Comparison of ENCODE assay signal across 16 cellular contexts in the genomic region with DNA sequence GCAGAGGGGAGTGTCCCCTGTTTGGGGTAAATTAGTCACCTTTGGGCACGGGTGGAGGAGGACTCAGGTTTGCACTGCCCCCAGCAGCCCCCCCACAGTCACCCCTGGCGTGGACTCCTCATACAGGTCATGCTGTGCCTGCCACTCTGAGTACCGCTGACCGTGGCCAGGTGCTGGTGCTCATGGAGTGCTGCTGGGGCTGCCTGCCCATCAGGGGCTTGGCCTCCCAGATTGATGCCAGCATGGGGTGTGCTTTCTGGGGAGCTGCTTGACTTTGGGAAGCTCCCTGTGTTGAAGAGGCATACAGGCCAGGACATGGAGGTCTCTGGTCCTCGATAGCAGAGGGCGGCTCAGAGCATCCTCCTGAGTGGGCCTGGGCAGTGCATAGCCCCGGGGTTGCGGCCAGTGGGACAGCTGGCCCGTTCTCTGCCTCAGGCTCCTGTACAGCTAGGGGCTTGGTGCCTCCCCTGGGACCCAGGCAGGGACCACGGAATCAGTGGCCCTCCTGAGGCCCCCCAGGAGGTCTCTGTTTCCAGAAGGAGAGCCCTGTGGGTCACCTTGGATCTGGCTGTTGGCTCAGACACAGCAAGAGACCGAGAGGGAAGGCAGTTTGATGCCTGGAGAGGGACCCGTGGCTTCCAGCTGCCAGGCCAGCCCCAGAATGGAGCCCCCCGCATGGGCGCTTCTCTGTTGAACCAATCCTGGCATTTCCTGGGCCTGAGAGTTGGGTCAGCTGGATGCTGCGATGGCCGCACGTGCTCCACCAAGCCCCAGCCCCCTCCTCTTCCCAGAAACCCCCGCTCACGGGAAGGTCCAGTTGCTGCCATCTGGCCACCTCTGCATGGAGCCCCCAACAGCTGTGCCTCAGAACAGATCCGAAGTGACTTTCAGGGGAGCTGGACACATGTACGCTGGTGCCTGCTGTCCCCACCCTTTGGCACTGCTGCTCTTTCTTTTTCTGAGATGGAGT. TPM values are rescaled to one million over a fixed set of nuclear protein-coding genes. Genes with fewer than 3 reads are reported as not detected.
DNase-seq lines count a peak whose midpoint lies in the region; ATAC-seq, FAIRE-seq and TF ChIP-seq lines count a peak whose summit lies in the region.
"Had no signal": no experiment of that assay in that cellular context is flagged by ENCODE, and none has a peak within 500 bp of the region (broad histone marks: within the 10 kb centered on the region; RNA-seq: fewer than 3 reads in every experiment).

No MANE protein-coding gene starts in this region.

- no peak overlapping the region for H3K14ac ChIP-seq in H1 (ENCODE audit: insufficient read length)

- H3K9me3 Mint-ChIP-seq in activated T-helper 17 cell treated with anti-CD3 and anti-CD28 coated beads, Interleukin-2, amount 50 U/mL, for 72 hours = no peaks in the 10 kb centered on the region
- H3K9me3 Mint-ChIP-seq: IgD-negative memory B cell had no signal

- H2BK5ac ChIP-seq in H1 (ENCODE audit: low read depth, low read length) = no peak overlapping the region

- DNase-seq in Right ventricle myocardium inferior (ENCODE audit: missing footprints) = peak; percentile 22
- DNase-seq in cardiac septum (ENCODE audit: low spot score) = no peak
- DNase-seq in H1 (ENCODE audit: low read depth in 1 of 2, low spot score in 2 of 2) = no peak
- peak in 4 of 6 donors; percentile 6 to 78 (median 22) for DNase-seq in pancreas
- no peak for DNase-seq in GM23248
- DNase-seq: COR-L47, DMS153, EL, NCI-H1417 treated with DMSO at 0.1 percent for 48 hours, NCI-H2081 treated with DMSO at 0.1 percent for 48 hours, NCI-H524 had no signal

- TF ChIP-seq RAD21 in H1 (IDR thresholded peaks at IDR 0.05 in 1 of 2, conservative IDR thresholded peaks at IDR 0.05 in 1 of 2; ENCODE audit: low read depth in 2 of 2, low read length in 2 of 2) = no peak

- CTCF ChIA-PET in H1 (lab: Charles Lee; ENCODE audit: partially characterized antibody) = interaction anchor here (0.6 to 9.0 kb wide), 11 partner anchors 6 to 263 kb away, joined by 3 to 55 read pairs (median 4); a partner anchor contains a TSS

- H3K27me3 ChIP-seq in H1 (replicated peaks in 1 of 4; ENCODE audit: control insufficient read depth in 3 of 4, extremely low read depth in 1 of 4, insufficient read depth in 3 of 4, low read length in 3 of 4) (no peaks in the 10 kb centered on the region), pancreas (no peaks in the 10 kb centered on the region), GM23248 (replicated peaks; ENCODE audit: insufficient read depth) (no peaks in the 10 kb centered on the region)

- no peak overlapping the region; the same call in 1 of the 2 replicates for H4K8ac ChIP-seq in H1 (ENCODE audit: extremely low read depth, insufficient read depth, low read length)

- H3F3A ChIP-seq in GM23248 (ENCODE audit: insufficient read depth) = no peaks in the 10 kb centered on the region

- H3K27ac ChIP-seq in H1 (ENCODE audit: low read depth, low read length) (no peak overlapping the region), pancreas (no peak overlapping the region), GM23248 (no peak overlapping the region)

- no peak overlapping the region for H2BK20ac ChIP-seq in H1 (ENCODE audit: low read length)

- H3K4me2 ChIP-seq in H1 (ENCODE audit: insufficient read depth in 1 of 2, low read depth in 2 of 2, low read length in 2 of 2) (no peak overlapping the region), GM23248 (ENCODE audit: unreplicated experiment) (no peak overlapping the region)

- H3K36me3 Mint-ChIP-seq in activated T-helper 17 cell treated with anti-CD3 and anti-CD28 coated beads, Interleukin-2, amount 50 U/mL, for 72 hours (ENCODE audit: low read depth) = peaks cover 7% of the 10 kb centered on the region
- H3K36me3 Mint-ChIP-seq: IgD-negative memory B cell had no signal

- peaks cover 0 to 5% of the 10 kb centered on the region in 2 experiments for H4K20me1 ChIP-seq in H1 (replicated peaks in 1 of 2; ENCODE audit: control insufficient read depth in 1 of 2, insufficient read depth in 2 of 2, low read length in 2 of 2)
- H4K20me1 ChIP-seq in GM23248 (ENCODE audit: insufficient read depth) = no peaks in the 10 kb centered on the region

- H3K4me1 ChIP-seq in H1 (replicated peaks in 1 of 4; ENCODE audit: control insufficient read depth in 3 of 4, insufficient read depth in 4 of 4, low read length in 3 of 4) (peaks cover 2 to 11% (median 7%) of the 10 kb centered on the region in 4 experiments; a peak in 5 of 7 replicates), pancreas (peaks cover 7 to 8% (median 7%) of the 10 kb centered on the region in 3 donors), GM23248 (ENCODE audit: insufficient read depth) (peaks cover 8% of the 10 kb centered on the region; the same call in 1 of the 2 replicates)

- TF ChIP-seq CTCF in H1 (IDR thresholded peaks at IDR 0.05; ENCODE audit: control extremely low read depth in 1 of 3, insufficient read depth in 1 of 3, low read depth in 1 of 3, low read length in 3 of 3) (no peak), pancreas (IDR thresholded peaks at IDR 0.05) (no peak)

- no peak overlapping the region for H3K4ac ChIP-seq in H1 (replicated peaks; ENCODE audit: insufficient read length, low read depth, low read length)

- H3K9me3 ChIP-seq in H1 (ENCODE audit: insufficient read depth in 2 of 2, low read depth in 1 of 2, low read length in 1 of 2) = no peaks in the 10 kb centered on the region
- no peaks in the 10 kb centered on the region for H3K9me3 ChIP-seq in pancreas
- H3K9me3 ChIP-seq in GM23248 (ENCODE audit: low read depth) = no peaks in the 10 kb centered on the region

- H3K27ac Mint-ChIP-seq in activated T-helper 17 cell treated with anti-CD3 and anti-CD28 coated beads, Interleukin-2, amount 50 U/mL, for 72 hours = no peak overlapping the region
- H3K27ac Mint-ChIP-seq: CD14-positive monocyte, IgD-negative memory B cell had no signal

- H3K18ac ChIP-seq in H1 (ENCODE audit: extremely low read depth, low read length) = no peak overlapping the region

- H2BK12ac ChIP-seq in H1 (ENCODE audit: low read depth, low read length) = no peak overlapping the region

- H3K56ac ChIP-seq in H1 (replicated peaks; ENCODE audit: insufficient read length, low read depth, low read length) = no peak overlapping the region

- H3K4me1 Mint-ChIP-seq in activated T-helper 17 cell treated with anti-CD3 and anti-CD28 coated beads, Interleukin-2, amount 50 U/mL, for 72 hours = no peaks in the 10 kb centered on the region
- H3K4me1 Mint-ChIP-seq: CD14-positive monocyte, IgD-negative memory B cell had no signal

- no peak for TF ChIP-seq POLR2A in H1 (IDR thresholded peaks at IDR 0.05; ENCODE audit: control extremely low read depth in 1 of 2, low read depth in 2 of 2, low read length in 2 of 2)

- H3K9me2 ChIP-seq in GM23248 (ENCODE audit: insufficient read depth) = no peaks in the 10 kb centered on the region

- TF ChIP-seq EP300 in H1 (IDR thresholded peaks at IDR 0.05; ENCODE audit: borderline replicate concordance in 1 of 2, low read depth in 2 of 2, low read length in 2 of 2) = no peak

- no peaks in the 10 kb centered on the region for H3K23me2 ChIP-seq in H1 (ENCODE audit: low read depth, low read length)

- no peak for FAIRE-seq in H1 (lab: Jason Lieb, UNC)
- FAIRE-seq in pancreas (lab: Jason Lieb, UNC) = no peak
- FAIRE-seq: A204.1, H54 had no signal

- ATAC-seq in Right ventricle myocardium inferior (no peak), pancreas (no peak)
- no peak for ATAC-seq in activated T-helper 17 cell treated with anti-CD3 and anti-CD28 coated beads, Interleukin-2, amount 50 U/mL, for 72 hours (replicated peaks)

- WGBS in H1 (ENCODE audit: extremely low coverage in 1 of 2, insufficient coverage in 1 of 2, insufficient read length in 1 of 2, insufficient replicate concordance in 2 of 2, low coverage in 1 of 2, low lambda C conversion rate in 2 of 2, missing lambda C conversion rate in 1 of 2), 2 experiments = 93% methylated on average over 17 of the region's 21 CpGs; no CpG with 5 or more reads in 1 of the 2 experiments
- WGBS in pancreas, 2 donors = 86 to 88% methylated on average over 21 of the region's 21 CpGs
- 88 to 90% methylated on average over 20 to 21 of the region's 21 CpGs for WGBS in GM23248 (ENCODE audit: low coverage in 1 of 2, low lambda C conversion rate in 2 of 2, missing lambda C conversion rate in 2 of 2), 2 experiments

- intact Hi-C loops in Right ventricle myocardium inferior (cut with DNase I) (no loop called here), cardiac septum (cut with DNase I) (no loop called here), pancreas (cut with DNase I) (no loop called here)

- H2BK15ac ChIP-seq in H1 (ENCODE audit: low read length) = no peak overlapping the region

- H4K5ac ChIP-seq in H1 (ENCODE audit: insufficient read length, low read depth, low read length) = no peak overlapping the region

- no peak overlapping the region for H3K23ac ChIP-seq in H1 (ENCODE audit: insufficient read length)

- H3K4me3 ChIP-seq in H1 (ENCODE audit: extremely low read depth in 1 of 4, insufficient read depth in 2 of 4, low read depth in 3 of 4, low read length in 4 of 4) = no peak overlapping the region
- H3K4me3 ChIP-seq in pancreas = no peak overlapping the region
- no peak overlapping the region for H3K4me3 ChIP-seq in GM23248

- no peak overlapping the region for H2AFZ ChIP-seq in H1 (ENCODE audit: low read length)
- no peak overlapping the region for H2AFZ ChIP-seq in GM23248

- H3K9ac ChIP-seq in H1 (replicated peaks in 1 of 4; ENCODE audit: extremely low read depth in 1 of 4, low read depth in 3 of 4, low read length in 3 of 4) = no peak overlapping the region
- H3K9ac ChIP-seq in GM23248 = no peak overlapping the region

- H2AK5ac ChIP-seq in H1 (ENCODE audit: low read depth, low read length) = no peak overlapping the region

- no peak overlapping the region for H3K4me3 Mint-ChIP-seq in activated T-helper 17 cell treated with anti-CD3 and anti-CD28 coated beads, Interleukin-2, amount 50 U/mL, for 72 hours
- H3K4me3 Mint-ChIP-seq: CD14-positive monocyte, IgD-negative memory B cell had no signal

- peaks cover 2 to 36% (median 13%) of the 10 kb centered on the region in 4 experiments; a peak in 5 of 8 replicates for H3K36me3 ChIP-seq in H1 (ENCODE audit: control insufficient read depth in 2 of 4, insufficient read depth in 4 of 4, low read length in 3 of 4)
- H3K36me3 ChIP-seq in pancreas = peaks cover 0 to 22% (median 0%) of the 10 kb centered on the region in 3 donors
- H3K36me3 ChIP-seq in GM23248 (ENCODE audit: low read depth) = no peaks in the 10 kb centered on the region

- H3K79me1 ChIP-seq in H1 (ENCODE audit: low read depth, low read length) = no peaks in the 10 kb centered on the region

- in situ Hi-C loops in GM23248 (cut with MboI) = no loop called here

- no peak overlapping the region for H4K91ac ChIP-seq in H1 (replicated peaks; ENCODE audit: insufficient read length, low read length)

- POLR2A ChIA-PET in H1 (lab: Charles Lee; ENCODE audit: partially characterized antibody) = interaction anchor here (0.9 to 20.5 kb wide), 7 partner anchors 10 to 153 kb away, joined by 3 to 248 read pairs (median 5); a partner anchor contains a TSS

- no peaks in the 10 kb centered on the region for H3K27me3 Mint-ChIP-seq in activated T-helper 17 cell treated with anti-CD3 and anti-CD28 coated beads, Interleukin-2, amount 50 U/mL, for 72 hours
- H3K27me3 Mint-ChIP-seq: IgD-negative memory B cell had no signal

- no peak overlapping the region for H2BK120ac ChIP-seq in H1 (replicated peaks; ENCODE audit: low read depth, low read length)

- H3K79me2 ChIP-seq in H1 (ENCODE audit: control insufficient read depth in 1 of 2, insufficient read depth in 2 of 2, low read length in 2 of 2) = no peaks in the 10 kb centered on the region
- no peaks in the 10 kb centered on the region for H3K79me2 ChIP-seq in GM23248 (ENCODE audit: insufficient read depth)

RNA-seq across cellular contexts. Expression of a gene that starts 6.1 kb away (rescaled TPM):
- 8.6 TPM for total RNA-seq in Right ventricle myocardium inferior
- 8.6 TPM for total RNA-seq in cardiac septum
- 0.86 and 0.97 TPM in 2 replicates for total RNA-seq in H1 (2021; fragmentation: NEBNext Ultra II Directional; extraction: Animal tissue kit (Norgen Biotek cat#: 25700))
- 0.12 and 0.33 TPM in 2 replicates for polyA plus RNA-seq in H1 (2011; rRNA removed)
- 0.45 TPM for polyA plus RNA-seq in H1 (2011; cell fraction: cytosol; rRNA removed)
- polyA plus RNA-seq in H1 (2011; cell fraction: nucleus; rRNA removed) = 2.4 TPM
- 0.47 to 1.1 TPM (median 0.87 TPM) in 4 replicates for polyA plus RNA-seq in H1 (2012, experiment 1 of 2)
- polyA plus RNA-seq in H1 (2012, experiment 2 of 2) = 0.31 TPM
- polyA plus RNA-seq in H1 (2013, experiment 1 of 2) = 0.26 TPM
- polyA plus RNA-seq in H1 (2013, experiment 2 of 2) = 0.26 TPM
- polyA minus RNA-seq in H1 (2011; rRNA and poly(A)+ RNA removed) = 0.02 and 0.03 TPM in 2 replicates
- not detected for polyA minus RNA-seq in H1 (2011; cell fraction: cytosol; rRNA and poly(A)+ RNA removed)
- polyA minus RNA-seq in H1 (2011; cell fraction: nucleus; rRNA and poly(A)+ RNA removed) = 0.80 TPM
- total RNA-seq in pancreas = 1 to 10 TPM; 2.9 to 5.5 (median 4.2) TPM
- polyA plus RNA-seq in pancreas = 10 to 100 TPM in 1 of 2 donors, 1 to 10 TPM in 1; 9.0 to 11.7 TPM
- 0.89 and 1.4 TPM in 2 replicates for total RNA-seq in GM23248 (2014; rRNA removed; shearing (Covaris generic))
- 1.1 and 1.4 TPM in 2 replicates for polyA plus RNA-seq in GM23248 (2016; fragmentation: Nextera tagmentation; extraction: Ambion mirVana)
- total RNA-seq in activated T-helper 17 cell treated with anti-CD3 and anti-CD28 coated beads, Interleukin-2, amount 50 U/mL, for 72 hours = 10 to 100 TPM in 1 of 2 donors, 1 to 10 TPM in 1; 4.3 to 12.9 TPM

RNA-seq across cellular contexts. Expression of a gene that starts 13.0 kb away (rescaled TPM):
- total RNA-seq in Right ventricle myocardium inferior (358 TPM), cardiac septum (296 TPM), pancreas (10 to 100 TPM; 75.2 to 95.5 (median 79.0) TPM)
- 109 and 111 TPM in 2 replicates for total RNA-seq in H1 (2021; fragmentation: NEBNext Ultra II Directional; extraction: Animal tissue kit (Norgen Biotek cat#: 25700))
- polyA plus RNA-seq in H1 (2011; rRNA removed) (226 and 246 TPM in 2 replicates), pancreas (100 to 1,000 TPM; 180 to 189 TPM), GM23248 (2016; fragmentation: Nextera tagmentation; extraction: Ambion mirVana) (295 and 302 TPM in 2 replicates)
- polyA plus RNA-seq in H1 (2011; cell fraction: cytosol; rRNA removed) = 187 TPM
- polyA plus RNA-seq in H1 (2011; cell fraction: nucleus; rRNA removed) = 299 TPM
- 83.0 to 153 TPM (median 142 TPM) in 4 replicates for polyA plus RNA-seq in H1 (2012, experiment 1 of 2)
- polyA plus RNA-seq in H1 (2012, experiment 2 of 2) = 164 TPM
- 122 TPM for polyA plus RNA-seq in H1 (2013, experiment 1 of 2)
- 112 TPM for polyA plus RNA-seq in H1 (2013, experiment 2 of 2)
- 13.8 and 14.5 TPM in 2 replicates for polyA minus RNA-seq in H1 (2011; rRNA and poly(A)+ RNA removed)
- 33.1 TPM for polyA minus RNA-seq in H1 (2011; cell fraction: cytosol; rRNA and poly(A)+ RNA removed)
- polyA minus RNA-seq in H1 (2011; cell fraction: nucleus; rRNA and poly(A)+ RNA removed) = 44.8 TPM
- 71.1 and 84.6 TPM in 2 replicates for total RNA-seq in GM23248 (2014; rRNA removed; shearing (Covaris generic))
- 100 to 1,000 TPM; 138 to 194 TPM for total RNA-seq in activated T-helper 17 cell treated with anti-CD3 and anti-CD28 coated beads, Interleukin-2, amount 50 U/mL, for 72 hours

RNA-seq across cellular contexts. Expression of a gene that starts 15.9 kb away (rescaled TPM):
- 12.8 TPM for total RNA-seq in Right ventricle myocardium inferior
- total RNA-seq in cardiac septum = 11.0 TPM
- total RNA-seq in H1 (2021; fragmentation: NEBNext Ultra II Directional; extraction: Animal tissue kit (Norgen Biotek cat#: 25700)) = 4.5 TPM in 2 replicates
- 3.1 and 6.6 TPM in 2 replicates for polyA plus RNA-seq in H1 (2011; rRNA removed)
- 3.9 TPM for polyA plus RNA-seq in H1 (2011; cell fraction: cytosol; rRNA removed)
- 56.5 TPM for polyA plus RNA-seq in H1 (2011; cell fraction: nucleus; rRNA removed)
- polyA plus RNA-seq in H1 (2012, experiment 1 of 2) = 2.7 to 5.8 TPM (median 5.6 TPM) in 4 replicates
- 2.0 TPM for polyA plus RNA-seq in H1 (2012, experiment 2 of 2)
- 1.5 TPM for polyA plus RNA-seq in H1 (2013, experiment 1 of 2)
- 1.3 TPM for polyA plus RNA-seq in H1 (2013, experiment 2 of 2)
- polyA minus RNA-seq in H1 (2011; rRNA and poly(A)+ RNA removed) = 0.51 and 0.69 TPM in 2 replicates
- 1.4 TPM for polyA minus RNA-seq in H1 (2011; cell fraction: cytosol; rRNA and poly(A)+ RNA removed)
- 8.0 TPM for polyA minus RNA-seq in H1 (2011; cell fraction: nucleus; rRNA and poly(A)+ RNA removed)
- total RNA-seq in pancreas = 10 to 100 TPM in 1 of 6 donors, 1 to 10 TPM in 5; 3.0 to 13.3 (median 4.8) TPM
- polyA plus RNA-seq in pancreas = 10 to 100 TPM; 28.7 to 38.6 TPM
- 1.1 and 2.3 TPM in 2 replicates for total RNA-seq in GM23248 (2014; rRNA removed; shearing (Covaris generic))
- polyA plus RNA-seq in GM23248 (2016; fragmentation: Nextera tagmentation; extraction: Ambion mirVana) = 0.35 and 0.43 TPM in 2 replicates
- total RNA-seq in activated T-helper 17 cell treated with anti-CD3 and anti-CD28 coated beads, Interleukin-2, amount 50 U/mL, for 72 hours = 10 to 100 TPM; 18.6 to 27.4 TPM

RNA-seq across cellular contexts. Expression of a gene that starts 28.5 kb away (rescaled TPM):
- total RNA-seq in Right ventricle myocardium inferior (69.5 TPM), cardiac septum (66.4 TPM), pancreas (10 to 100 TPM; 50.7 to 76.5 (median 60.4) TPM)
- total RNA-seq in H1 (2021; fragmentation: NEBNext Ultra II Directional; extraction: Animal tissue kit (Norgen Biotek cat#: 25700)) = 129 and 130 TPM in 2 replicates
- polyA plus RNA-seq in H1 (2011; rRNA removed) (70.1 and 98.6 TPM in 2 replicates), pancreas (100 to 1,000 TPM in 1 of 2 donors, 10 to 100 TPM in 1; 98.0 to 119 TPM), GM23248 (2016; fragmentation: Nextera tagmentation; extraction: Ambion mirVana) (21.6 and 22.0 TPM in 2 replicates)
- 87.7 TPM for polyA plus RNA-seq in H1 (2011; cell fraction: cytosol; rRNA removed)
- polyA plus RNA-seq in H1 (2011; cell fraction: nucleus; rRNA removed) = 257 TPM
- polyA plus RNA-seq in H1 (2012, experiment 1 of 2) = 109 to 142 TPM (median 126 TPM) in 4 replicates
- 170 TPM for polyA plus RNA-seq in H1 (2012, experiment 2 of 2)
- polyA plus RNA-seq in H1 (2013, experiment 1 of 2) = 86.2 TPM
- 82.0 TPM for polyA plus RNA-seq in H1 (2013, experiment 2 of 2)
- polyA minus RNA-seq in H1 (2011; rRNA and poly(A)+ RNA removed) = 61.8 and 85.2 TPM in 2 replicates
- polyA minus RNA-seq in H1 (2011; cell fraction: cytosol; rRNA and poly(A)+ RNA removed) = 49.0 TPM
- polyA minus RNA-seq in H1 (2011; cell fraction: nucleus; rRNA and poly(A)+ RNA removed) = 101 TPM
- 74.4 and 81.1 TPM in 2 replicates for total RNA-seq in GM23248 (2014; rRNA removed; shearing (Covaris generic))
- total RNA-seq in activated T-helper 17 cell treated with anti-CD3 and anti-CD28 coated beads, Interleukin-2, amount 50 U/mL, for 72 hours = 100 to 1,000 TPM in 1 of 2 donors, 10 to 100 TPM in 1; 51.5 to 108 TPM

RNA-seq across cellular contexts. Expression of a gene that starts 29.9 kb away (rescaled TPM):
- total RNA-seq in Right ventricle myocardium inferior (358 TPM), cardiac septum (293 TPM), pancreas (100 to 1,000 TPM; 230 to 422 (median 268) TPM)
- total RNA-seq in H1 (2021; fragmentation: NEBNext Ultra II Directional; extraction: Animal tissue kit (Norgen Biotek cat#: 25700)) = 337 and 338 TPM in 2 replicates
- polyA plus RNA-seq in H1 (2011; rRNA removed) (297 and 298 TPM in 2 replicates), pancreas (100 to 1,000 TPM; 443 to 612 TPM), GM23248 (2016; fragmentation: Nextera tagmentation; extraction: Ambion mirVana) (567 and 586 TPM in 2 replicates)
- polyA plus RNA-seq in H1 (2011; cell fraction: cytosol; rRNA removed) = 526 TPM
- polyA plus RNA-seq in H1 (2011; cell fraction: nucleus; rRNA removed) = 195 TPM
- polyA plus RNA-seq in H1 (2012, experiment 1 of 2) = 387 to 511 TPM (median 478 TPM) in 4 replicates
- 475 TPM for polyA plus RNA-seq in H1 (2012, experiment 2 of 2)
- 275 TPM for polyA plus RNA-seq in H1 (2013, experiment 1 of 2)
- polyA plus RNA-seq in H1 (2013, experiment 2 of 2) = 291 TPM
- 58.1 and 73.1 TPM in 2 replicates for polyA minus RNA-seq in H1 (2011; rRNA and poly(A)+ RNA removed)
- 111 TPM for polyA minus RNA-seq in H1 (2011; cell fraction: cytosol; rRNA and poly(A)+ RNA removed)
- 68.1 TPM for polyA minus RNA-seq in H1 (2011; cell fraction: nucleus; rRNA and poly(A)+ RNA removed)
- 299 and 305 TPM in 2 replicates for total RNA-seq in GM23248 (2014; rRNA removed; shearing (Covaris generic))
- 100 to 1,000 TPM; 221 to 265 TPM for total RNA-seq in activated T-helper 17 cell treated with anti-CD3 and anti-CD28 coated beads, Interleukin-2, amount 50 U/mL, for 72 hours

Comparison
In these comparisons a context has a peak if more than half of its experiments do, and no peak if none do; other contexts are left out.
1. DNase-seq: peak in Right ventricle myocardium inferior (single experiment) and pancreas (4 of 6); none in cardiac septum (single experiment), H1 (0 of 2) and GM23248 (single experiment).